In the genomic region with DNA sequence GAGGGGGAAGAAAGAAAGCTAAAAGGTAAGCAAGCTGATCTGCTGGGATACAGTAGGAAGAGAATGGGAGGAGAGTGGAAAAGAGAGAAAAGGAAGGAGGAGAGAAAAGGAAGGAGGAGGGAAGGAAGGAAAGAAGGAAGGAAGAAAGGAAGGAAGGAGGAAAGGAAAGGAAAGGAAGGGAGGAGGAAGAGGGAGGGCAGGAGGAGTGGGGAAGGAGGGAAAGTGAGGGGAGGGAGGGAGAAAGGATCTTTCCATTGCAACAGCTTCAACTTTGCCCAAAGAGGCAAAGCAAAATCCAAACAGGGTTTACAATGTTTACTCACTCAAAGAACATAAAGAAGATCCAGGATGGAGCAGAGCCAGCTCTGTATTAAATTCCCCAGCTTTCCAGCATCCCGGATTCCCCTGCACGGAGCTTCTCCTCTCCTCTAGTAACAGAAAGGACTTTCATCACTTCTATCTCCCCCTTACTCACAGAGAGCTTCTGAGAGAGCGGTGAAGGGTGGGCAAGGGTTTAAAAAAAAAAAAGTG, we compare ENCODE assay signal across 15 cellular contexts.
"Had no signal": no experiment of that assay in that cellular context is flagged by ENCODE, and none has a peak within 500 bp of the region (broad histone marks: within the 10 kb centered on the region; RNA-seq: fewer than 3 reads in every experiment).

No MANE protein-coding gene starts in this region.

- H3K27ac ChIP-seq: SK-N-MC, tibial nerve had no signal

- H3K36me3 Mint-ChIP-seq: immature natural killer cell had no signal

- H3K27me3 Mint-ChIP-seq: activated naive CD8-positive, alpha-beta T cell had no signal

- H3K27me3 ChIP-seq: gastroesophageal sphincter, heart left ventricle, tibial nerve had no signal

- ATAC-seq: esophagus mucosa, gastroesophageal sphincter, heart left ventricle had no signal

- H3K4me3 ChIP-seq: gastroesophageal sphincter, heart left ventricle, SK-N-MC, tibial nerve had no signal

- DNase-seq: activated CD4-positive, alpha-beta T cell treated with anti-CD3 and anti-CD28 coated beads, Interleukin-2, amount 50 U/mL, for 4 hours; activated gamma-delta T cell treated with Interleukin-2 at 50 U/mL for 16 hours; cerebellar nuclear complex; effector CD4-positive, alpha-beta T cell; heart left ventricle; immature natural killer cell; mesendoderm; stimulated activated naive CD4-positive, alpha-beta T cell had no signal

- FAIRE-seq: bronchial epithelial cell had no signal

- H3K36me3 ChIP-seq: gastroesophageal sphincter, heart left ventricle, tibial nerve had no signal

- H3K27ac Mint-ChIP-seq: immature natural killer cell, progenitor cell of endocrine pancreas had no signal

- H3K4me3 Mint-ChIP-seq: activated naive CD8-positive, alpha-beta T cell; immature natural killer cell had no signal
